ENCODE assay signal across 8 cellular contexts in the genomic region with DNA sequence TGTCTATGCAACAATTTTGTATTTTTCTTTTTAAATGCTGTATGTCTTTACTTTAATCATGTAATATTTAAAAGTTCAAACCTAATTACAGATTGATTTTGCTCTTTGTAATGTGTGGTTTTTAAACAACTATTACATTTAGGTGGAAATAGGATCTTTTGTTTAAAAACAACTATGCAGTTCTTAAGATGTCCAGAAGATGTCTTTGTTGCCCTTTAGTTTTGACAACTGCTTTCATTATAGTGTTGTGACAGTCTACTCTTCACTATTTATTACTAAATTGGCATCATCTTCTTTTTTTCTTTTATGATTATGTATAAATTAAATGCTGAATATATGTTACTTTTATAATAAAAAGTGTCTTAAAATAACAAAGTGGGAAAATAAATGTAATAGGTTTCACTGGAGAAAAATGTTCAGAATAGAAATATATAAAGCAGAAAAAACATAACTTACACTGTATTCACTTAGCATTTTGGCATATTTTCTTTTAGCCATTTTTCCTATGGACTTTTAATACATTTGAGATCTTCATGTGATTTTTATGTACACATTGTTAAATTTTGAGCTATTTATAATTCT. TPM values are rescaled to one million over a fixed set of nuclear protein-coding genes. Genes with fewer than 3 reads are reported as not detected.
A peak's percentile ranks its signal among the peaks of the same experiment; 100 is the strongest.
DNase-seq lines count a peak whose midpoint lies in the region; ATAC-seq and TF ChIP-seq lines count a peak whose summit lies in the region.

No MANE protein-coding gene starts in this region.

- H3K79me2 ChIP-seq in KMS-11 (ENCODE audit: insufficient read depth, low read depth), result no peaks in the 10 kb centered on the region

- no peaks in the 10 kb centered on the region for H4K20me1 ChIP-seq in KMS-11 (ENCODE audit: insufficient read depth)

- H3K36me3 Mint-ChIP-seq in activated CD8-positive, alpha-beta T cell treated with anti-CD3 and anti-CD28 coated beads, Interleukin-2, amount 10 ng/mL, durations not matched to agents 7 days and 5 days (ENCODE audit: low read depth), result no peaks in the 10 kb centered on the region

- H3K4me3 ChIP-seq in KMS-11 (IDR thresholded peaks at IDR 0.05; ENCODE audit: insufficient read depth, low read depth, low read length), result no peak overlapping the region
- no peak overlapping the region for H3K4me3 ChIP-seq in upper lobe of right lung

- H2AFZ ChIP-seq in KMS-11 (ENCODE audit: low read depth), result no peak overlapping the region

- peaks cover 7% of the 10 kb centered on the region for H3K27me3 Mint-ChIP-seq in activated CD8-positive, alpha-beta T cell treated with anti-CD3 and anti-CD28 coated beads, Interleukin-2, amount 10 ng/mL, durations not matched to agents 7 days and 5 days (ENCODE audit: low read depth)

- H3K27ac ChIP-seq in KMS-11 (no peak overlapping the region), upper lobe of right lung (no peak overlapping the region)

- H3K36me3 ChIP-seq in KMS-11 (ENCODE audit: insufficient read depth) (no peaks in the 10 kb centered on the region), upper lobe of right lung (no peaks in the 10 kb centered on the region)

- TF ChIP-seq CTCF in KMS-11 (conservative IDR thresholded peaks at IDR 0.05; ENCODE audit: low read depth, low read length) (peak; percentile 34; the same call in 1 of the 2 replicates), upper lobe of right lung (IDR thresholded peaks at IDR 0.05) (peak; percentile 67)

- DNase-seq in NCI-H510A treated with DMSO at 0.1 percent for 48 hours (lab: John Stamatoyannopoulos, UW), result peak; percentile 6
- no peak for DNase-seq in NCI-H510A (lab: John Stamatoyannopoulos, UW)
- no peak for DNase-seq in activated CD8-positive, alpha-beta T cell treated with anti-CD3 and anti-CD28 coated beads, Interleukin-2, amount 10 ng/mL, durations not matched to agents 7 days and 5 days
- DNase-seq in inferior parietal cortex (ENCODE audit: extremely low spot score), result peak; percentile 47
- DNase-seq in upper lobe of right lung, result no peak
- no peak for DNase-seq in NCI-H1436 (lab: John Stamatoyannopoulos, UW)
- no peak for DNase-seq in occipital lobe (lab: John Stamatoyannopoulos, UW)

- POLR2A ChIA-PET in activated CD8-positive, alpha-beta T cell treated with anti-CD3 and anti-CD28 coated beads, Interleukin-2, amount 10 ng/mL, durations not matched to agents 7 days and 5 days (lab: Charles Lee), result no interaction called here

- no peak overlapping the region for H3K27ac Mint-ChIP-seq in activated CD8-positive, alpha-beta T cell treated with anti-CD3 and anti-CD28 coated beads, Interleukin-2, amount 10 ng/mL, durations not matched to agents 7 days and 5 days

- no peaks in the 10 kb centered on the region for H3K4me1 ChIP-seq in KMS-11 (ENCODE audit: low read depth, poor library complexity, severe bottlenecking)
- no peaks in the 10 kb centered on the region for H3K4me1 ChIP-seq in upper lobe of right lung

- no peak overlapping the region for H3K9ac ChIP-seq in KMS-11

- H3K9me3 ChIP-seq in upper lobe of right lung, result no peaks in the 10 kb centered on the region

- H3K4me2 ChIP-seq in KMS-11, result no peak overlapping the region

- no peaks in the 10 kb centered on the region for H3K4me1 Mint-ChIP-seq in activated CD8-positive, alpha-beta T cell treated with anti-CD3 and anti-CD28 coated beads, Interleukin-2, amount 10 ng/mL, durations not matched to agents 7 days and 5 days (ENCODE audit: low read depth)

- intact Hi-C loops in upper lobe of right lung (cut with DNase I), result loop anchor here (10.0 kb wide), 1 partner anchor 120 kb away; no protein-coding TSS in a partner anchor

- no peak overlapping the region for H3K4me3 Mint-ChIP-seq in activated CD8-positive, alpha-beta T cell treated with anti-CD3 and anti-CD28 coated beads, Interleukin-2, amount 10 ng/mL, durations not matched to agents 7 days and 5 days

- H3K27me3 ChIP-seq in KMS-11 (ENCODE audit: insufficient read depth, low read depth), result no peaks in the 10 kb centered on the region
- no peaks in the 10 kb centered on the region for H3K27me3 ChIP-seq in upper lobe of right lung

- H3K9me3 Mint-ChIP-seq in activated CD8-positive, alpha-beta T cell treated with anti-CD3 and anti-CD28 coated beads, Interleukin-2, amount 10 ng/mL, durations not matched to agents 7 days and 5 days (ENCODE audit: insufficient read depth), result no peaks in the 10 kb centered on the region

- CTCF ChIA-PET in activated CD8-positive, alpha-beta T cell treated with anti-CD3 and anti-CD28 coated beads, Interleukin-2, amount 10 ng/mL, durations not matched to agents 7 days and 5 days (lab: Charles Lee), result interaction anchor here (0.7 to 4.9 kb wide), 9 partner anchors 12 to 492 kb away, joined by 3 to 81 read pairs (median 5); partner anchors contain the start of gene DHRS7

- ATAC-seq in activated CD8-positive, alpha-beta T cell treated with anti-CD3 and anti-CD28 coated beads, Interleukin-2, amount 10 ng/mL, durations not matched to agents 7 days and 5 days, result peak; percentile 55
- peak; percentile 41 for ATAC-seq in upper lobe of right lung

RNA-seq across cellular contexts. Expression of gene PCNX4, which starts 27.1 kb away (rescaled TPM):
- total RNA-seq in activated CD8-positive, alpha-beta T cell treated with anti-CD3 and anti-CD28 coated beads, Interleukin-2, amount 10 ng/mL, durations not matched to agents 7 days and 5 days, result 10 to 100 TPM; 35.4 to 36.6 TPM
- total RNA-seq in upper lobe of right lung (39.9 TPM), occipital lobe (133 TPM)

Comparison
In these comparisons a context has a peak if more than half of its experiments do, and no peak if none do; other contexts are left out.
1. DNase-seq: peak in NCI-H510A treated with DMSO at 0.1 percent for 48 hours (single experiment) and inferior parietal cortex (single experiment); none in NCI-H510A (single experiment), activated CD8-positive, alpha-beta T cell treated with anti-CD3 and anti-CD28 coated beads, Interleukin-2, amount 10 ng/mL, durations not matched to agents 7 days and 5 days (single experiment), upper lobe of right lung (single experiment), NCI-H1436 (single experiment) and occipital lobe (single experiment).